Comparison of ENCODE assay signal across 12 cellular contexts in genomic region chr1:198903203-198903602, GRCh38.
DNase-seq lines count a peak whose midpoint lies in the region; ATAC-seq and TF ChIP-seq lines count a peak whose summit lies in the region.
"Had no signal": no experiment of that assay in that cellular context is flagged by ENCODE, and none has a peak within 500 bp of the region (broad histone marks: within the 10 kb centered on the region; RNA-seq: fewer than 3 reads in every experiment).

No MANE protein-coding gene starts in this region.

- peak overlapping the region; percentile 64 for H3K27ac Mint-ChIP-seq in HFFc6

- H3K4me1 Mint-ChIP-seq in HFFc6 (ENCODE audit: low read depth): peaks cover 54% of the 10 kb centered on the region

- H3K4me3 Mint-ChIP-seq in HFFc6: peak overlapping the region; percentile 57
- H3K4me3 Mint-ChIP-seq: T-helper 1 cell treated with Interleukin-12 subunit alpha and Interleukin-12 subunit beta and Interleukin-4 antibody, amounts not matched to agents 30 μg/mL and 1 μg/mL, for 36 hours had no signal

- H3K27me3 Mint-ChIP-seq in HFFc6 (ENCODE audit: insufficient read depth): no peaks in the 10 kb centered on the region; the same call in 1 of the 2 replicates
- H3K27me3 Mint-ChIP-seq: naive thymus-derived CD4-positive, alpha-beta T cell had no signal

- POLR2A ChIA-PET in GM10248 (lab: Yijun Ruan, JAX): no interaction called here

- no peaks in the 10 kb centered on the region for H3K9me3 Mint-ChIP-seq in HFFc6
- H3K9me3 Mint-ChIP-seq: naive thymus-derived CD4-positive, alpha-beta T cell; T-helper 1 cell treated with Interleukin-12 subunit alpha and Interleukin-12 subunit beta and Interleukin-4 antibody, amounts not matched to agents 30 μg/mL and 1 μg/mL, for 36 hours had no signal

- ATAC-seq in HG03025 (IDR thresholded peaks at IDR 0.05; ENCODE audit: low FRiP score, unreplicated experiment): no peak
- ATAC-seq: naive thymus-derived CD4-positive, alpha-beta T cell had no signal

- DNase-seq in HFFc6 (no peak), OCI-M1 (lab: John Stamatoyannopoulos, UW) (peak; percentile 37), fibroblast of peridontal ligament (ENCODE audit: extremely low read depth) (peak; percentile 74), nucleus accumbens (lab: John Stamatoyannopoulos, UW) (peak in 50 of 56 donors; percentile 8 to 77 (median 36)), GM10248 (ENCODE audit: extremely low spot score) (no peak), hepatic stellate cell (ENCODE audit: low spot score) (no peak)
- DNase-seq: activated gamma-delta T cell treated with Interleukin-2 at 50 U/mL for 16 hours; esophagus squamous epithelium; naive thymus-derived CD4-positive, alpha-beta T cell; NCI-H1694 had no signal

- CTCF ChIA-PET in GM10248 (lab: Yijun Ruan, JAX): interaction anchor here (1.1 to 2.1 kb wide), 3 partner anchors 11 to 210 kb away, joined by 3 to 8 read pairs (median 3); no protein-coding TSS in a partner anchor

- TF ChIP-seq CTCF in HFFc6 (IDR thresholded peaks at IDR 0.05) (no peak), GM10248 (IDR thresholded peaks at IDR 0.05; ENCODE audit: control extremely low read depth, extremely low read depth, low read depth, missing control alignments) (no peak)

- H3K36me3 Mint-ChIP-seq in HFFc6 (ENCODE audit: low read depth): peaks cover 35% of the 10 kb centered on the region

Comparison
In these comparisons a context has a peak if more than half of its experiments do, and no peak if none do; other contexts are left out.
1. DNase-seq: peak in OCI-M1 (single experiment), fibroblast of peridontal ligament (single experiment) and nucleus accumbens (50 of 56); none in HFFc6 (single experiment), GM10248 (single experiment) and hepatic stellate cell (single experiment).